9 cellular contexts compared by ENCODE assay signal in the genomic region with DNA sequence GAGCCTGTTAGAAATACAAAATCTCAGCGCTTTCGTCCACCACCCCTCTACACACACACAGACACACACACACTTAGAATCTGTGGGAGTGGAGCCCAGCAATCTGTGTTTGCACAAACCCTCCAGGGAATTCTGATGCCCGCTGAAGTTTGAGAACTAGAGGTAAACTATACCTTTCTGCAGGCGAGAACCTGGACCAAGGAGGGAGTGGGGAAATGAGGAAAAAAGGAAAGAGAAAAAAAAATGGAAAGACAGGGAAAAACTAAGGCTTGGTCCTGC. TPM values are rescaled to one million over a fixed set of nuclear protein-coding genes. Genes with fewer than 3 reads are reported as not detected.
DNase-seq lines count a peak whose midpoint lies in the region; FAIRE-seq and TF ChIP-seq lines count a peak whose summit lies in the region.
"Had no signal": no experiment of that assay in that cellular context is flagged by ENCODE, and none has a peak within 500 bp of the region (broad histone marks: within the 10 kb centered on the region; RNA-seq: fewer than 3 reads in every experiment).

No MANE protein-coding gene starts in this region.

- no peaks in the 10 kb centered on the region for H4K20me1 ChIP-seq in fibroblast of lung (ENCODE audit: control insufficient read depth, extremely low read depth, insufficient read depth, low read length)

- H3K4me3 ChIP-seq in GM12875 (ENCODE audit: low read depth, low read length), result peak overlapping the region; percentile 86
- H3K4me3 ChIP-seq in Peyer's patch, result peak overlapping the region in 2 of 4 donors; percentile 63 to 76
- peak overlapping the region; percentile 53 to 69 (median 66) for H3K4me3 ChIP-seq in fibroblast of lung (replicated peaks in 1 of 4; ENCODE audit: control extremely low read depth in 1 of 4, insufficient read depth in 1 of 4, low read depth in 3 of 4, low read length in 4 of 4)
- peak overlapping the region; percentile 81 to 99 (median 92) for H3K4me3 ChIP-seq in sigmoid colon
- no peak overlapping the region for H3K4me3 ChIP-seq in small intestine (ENCODE audit: low read depth in 1 of 2, low read length in 2 of 2)

- H3K79me2 ChIP-seq in fibroblast of lung (ENCODE audit: control insufficient read depth, insufficient read depth, low read length), result peaks cover 5% of the 10 kb centered on the region

- H3K27ac ChIP-seq in Peyer's patch, result peak overlapping the region in 3 of 4 donors; percentile 69 to 81 (median 77)
- H3K27ac ChIP-seq in fibroblast of lung (ENCODE audit: insufficient read depth, low read length), result no peak overlapping the region
- H3K27ac ChIP-seq in sigmoid colon, result peak overlapping the region; percentile 87 to 96 (median 94)
- peak overlapping the region in 1 of 2 donors; percentile 67 for H3K27ac ChIP-seq in small intestine (ENCODE audit: low read depth in 1 of 2, low read length in 1 of 2)

- H3K27me3 ChIP-seq in Peyer's patch (no peaks in the 10 kb centered on the region), fibroblast of lung (ENCODE audit: control insufficient read depth, insufficient read depth, low read length) (no peaks in the 10 kb centered on the region), sigmoid colon (no peaks in the 10 kb centered on the region), small intestine (ENCODE audit: control insufficient read depth in 2 of 2, insufficient read depth in 2 of 2, low read length in 2 of 2) (no peaks in the 10 kb centered on the region)

- TF ChIP-seq CTCF in GM12875 (IDR thresholded peaks at IDR 0.05; ENCODE audit: borderline replicate concordance, insufficient read depth, low read depth, low read length) (no peak), Peyer's patch (IDR thresholded peaks at IDR 0.05) (no peak), fibroblast of lung (conservative IDR thresholded peaks at IDR 0.05 in 1 of 2, IDR thresholded peaks at IDR 0.05 in 1 of 2; ENCODE audit: low read depth in 1 of 2, low read length in 2 of 2) (no peak), sigmoid colon (IDR thresholded peaks at IDR 0.05) (no peak)

- TF ChIP-seq POLR2A in Peyer's patch (IDR thresholded peaks at IDR 0.05) (no peak), sigmoid colon (IDR thresholded peaks at IDR 0.05) (no peak)

- no peak overlapping the region for H3K9ac ChIP-seq in fibroblast of lung (ENCODE audit: insufficient read depth, low read length)

- H3K9me3 ChIP-seq in Peyer's patch (no peaks in the 10 kb centered on the region), fibroblast of lung (ENCODE audit: control insufficient read depth, insufficient read depth, low read depth, low read length) (no peaks in the 10 kb centered on the region), sigmoid colon (no peaks in the 10 kb centered on the region), small intestine (ENCODE audit: control insufficient read depth, low read depth) (no peaks in the 10 kb centered on the region)

- DNase-seq in Peyer's patch (no peak), fibroblast of lung (ENCODE audit: low read depth in 2 of 2) (no peak), sigmoid colon (no peak), small intestine (no peak), hippocampal formation (lab: John Stamatoyannopoulos, UW) (no peak), AG08396 (ENCODE audit: low spot score) (no peak), globus pallidus (ENCODE audit: low spot score) (no peak)

- WGBS in sigmoid colon, 2 donors, result 59 to 70% methylated on average over 4 of the region's 4 CpGs
- WGBS in small intestine, 3 donors, result 67% methylated on average over 4 of the region's 4 CpGs

- peaks cover 0 to 10% (median 2%) of the 10 kb centered on the region in 4 donors for H3K4me1 ChIP-seq in Peyer's patch
- H3K4me1 ChIP-seq in fibroblast of lung (ENCODE audit: control insufficient read depth, extremely low read depth, insufficient read depth, low read length), result peaks cover 10% of the 10 kb centered on the region
- peaks cover 0 to 28% (median 23%) of the 10 kb centered on the region in 4 donors for H3K4me1 ChIP-seq in sigmoid colon
- H3K4me1 ChIP-seq in small intestine (ENCODE audit: control insufficient read depth in 2 of 2, insufficient read depth in 1 of 2, low read depth in 1 of 2, low read length in 1 of 2), result peaks cover 0 to 3% of the 10 kb centered on the region in 2 donors

- H2AFZ ChIP-seq in fibroblast of lung (ENCODE audit: low read length), result no peak overlapping the region

- H3K36me3 ChIP-seq in Peyer's patch, result no peaks in the 10 kb centered on the region
- no peaks in the 10 kb centered on the region for H3K36me3 ChIP-seq in fibroblast of lung (ENCODE audit: control insufficient read depth, insufficient read depth, low read length)
- H3K36me3 ChIP-seq in sigmoid colon, result no peaks in the 10 kb centered on the region
- H3K36me3 ChIP-seq in small intestine (ENCODE audit: control insufficient read depth in 2 of 2, insufficient read depth in 2 of 2, low read length in 2 of 2), result no peaks in the 10 kb centered on the region

- TF ChIP-seq EP300 in sigmoid colon (IDR thresholded peaks at IDR 0.05), result no peak

- no peak for FAIRE-seq in small intestine (lab: Jason Lieb, UNC)
- FAIRE-seq: urothelium cell line had no signal

- intact Hi-C loops in sigmoid colon (cut with DNase I), result loop anchor here (2.0 to 10.0 kb wide), 4 partner anchors 92 to 1340 kb away; a partner anchor contains a TSS

- peak overlapping the region; percentile 71 for H3K4me2 ChIP-seq in fibroblast of lung (ENCODE audit: extremely low read depth, insufficient read depth, low read length)

RNA-seq across cellular contexts. Expression of a gene that starts 0.5 kb away (rescaled TPM):
- 10 to 100 TPM in 2 of 4 donors, 1 to 10 TPM in 2; 7.7 to 32.2 (median 9.5) TPM for total RNA-seq in Peyer's patch
- total RNA-seq in fibroblast of lung, result 91.7 and 122 TPM in 2 replicates
- 11.9 and 31.3 TPM in 2 replicates for polyA plus RNA-seq in fibroblast of lung
- polyA plus RNA-seq in fibroblast of lung (2012), result 14.8 and 31.6 TPM in 2 replicates
- polyA minus RNA-seq in fibroblast of lung (ENCODE audit: low replicate concordance), result 10.6 and 30.2 TPM in 2 replicates
- total RNA-seq in sigmoid colon, result 100 to 1,000 TPM; 311 to 384 (median 369) TPM
- polyA plus RNA-seq in sigmoid colon, result 10 to 100 TPM in 1 of 3 donors, 1 to 10 TPM in 2; 1.4 to 12.2 (median 8.4) TPM
- polyA plus RNA-seq in small intestine, result 1 to 10 TPM; 1.1 to 8.4 (median 2.7) TPM

Comparison
In these comparisons a context has a peak if more than half of its experiments do, and no peak if none do; other contexts are left out.
1. H3K4me3 ChIP-seq: peak in GM12875 (single experiment), fibroblast of lung (4 of 4) and sigmoid colon (4 of 4); none in small intestine (0 of 2).